25 cellular contexts compared by ENCODE assay signal in genomic region chr2:77190721-77191346, GRCh38.
"Had no signal": no experiment of that assay in that cellular context is flagged by ENCODE, and none has a peak within 500 bp of the region (broad histone marks: within the 10 kb centered on the region; RNA-seq: fewer than 3 reads in every experiment).

No MANE protein-coding gene starts in this region.

- H3K4me3 ChIP-seq: ovary, psoas muscle, skin epidermis, stomach, thoracic aorta, tibial artery, transverse colon, uterus had no signal

- H3K4me1 ChIP-seq: parathyroid adenoma, psoas muscle, stomach, tibial artery, transverse colon, uterus had no signal

- H2AFZ ChIP-seq: parathyroid adenoma had no signal

- H3K79me2 ChIP-seq: parathyroid adenoma had no signal

- H3K36me3 ChIP-seq: neutrophil, ovary, stomach, thoracic aorta, tibial artery, transverse colon, uterus had no signal

- H3K27me3 ChIP-seq: neutrophil, ovary, stomach, tibial artery, transverse colon, uterus had no signal

- ATAC-seq: naive thymus-derived CD8-positive, alpha-beta T cell; natural killer cell treated with Interleukin-12 subunit alpha and Interleukin-12 subunit beta and Interleukin-15 and Interleukin-18, amount 100 ng/mL, for 72 hours; psoas muscle; right cardiac atrium; sciatic nerve; stimulated activated effector memory CD8-positive, alpha-beta T cell treated with anti-CD3 and anti-CD28 coated beads, Interleukin-12 subunit alpha, Interleukin-12 subunit beta, amount 100 ng/mL, for 72 hours; stimulated activated naive B cell treated with anti-CD40 and anti-IgM and Interleukin-4, amounts not matched to agents 10 μg/mL and 1 μg/mL and 100 μg/mL, for 72 hours had no signal

- DNase-seq: naive B cell; naive thymus-derived CD8-positive, alpha-beta T cell; nephron progenitor cell; occipital lobe; ovary; posterior cingulate gyrus; psoas muscle; right cardiac atrium; stimulated activated CD4-positive, alpha-beta T cell treated with anti-CD3 and anti-CD28 coated beads, Interleukin-15, amount 100 ng/mL, for 24 hours; stimulated activated CD4-positive, alpha-beta T cell treated with anti-CD3 and anti-CD28 coated beads, Interleukin-2, amount 100 ng/mL, for 24 hours; stimulated activated CD4-positive, alpha-beta T cell treated with anti-CD3 and anti-CD28 coated beads, Interleukin-2, amount 100 ng/mL, for 48 hours; stimulated activated CD4-positive, alpha-beta T cell treated with anti-CD3 and anti-CD28 coated beads, Interleukin-4, amount 100 ng/mL, for 24 hours; stimulated activated naive B cell treated with anti-CD40 and anti-IgM and Interleukin-4, amounts not matched to agents 10 μg/mL and 1 μg/mL and 100 μg/mL, for 72 hours; stimulated activated naive CD4-positive, alpha-beta T cell treated with Interleukin-2 at 50 U/mL for 16 hours; stomach; tibial artery; transverse colon; uterus had no signal

- H3K9ac ChIP-seq: parathyroid adenoma had no signal

- H3K9me3 ChIP-seq: neutrophil, ovary, psoas muscle, stomach, thoracic aorta, tibial artery, transverse colon, uterus had no signal

- H3K27ac ChIP-seq: neutrophil, ovary, parathyroid adenoma, psoas muscle, skin epidermis, stomach, thoracic aorta, tibial artery, transverse colon, uterus had no signal
